8 cellular contexts compared by ENCODE assay signal in the genomic region with DNA sequence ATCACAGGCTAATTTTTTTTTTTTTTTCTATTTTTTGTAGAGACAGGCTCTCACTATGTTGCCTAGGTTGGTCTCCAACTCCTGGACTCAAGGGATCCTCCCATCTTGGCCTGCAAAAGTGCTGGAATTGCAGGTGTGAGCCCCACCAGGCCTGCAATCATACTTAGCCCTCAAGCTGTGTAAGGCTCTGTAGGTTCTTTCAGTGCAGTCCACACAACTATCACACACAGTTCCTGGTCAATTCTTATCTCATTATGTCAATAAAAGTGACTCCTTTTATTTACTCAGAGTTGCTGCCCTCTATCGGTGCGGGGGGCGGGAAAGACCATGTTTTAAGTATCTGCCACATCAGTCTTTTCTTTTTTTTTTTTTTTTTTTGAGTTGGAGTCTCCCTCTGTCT. TPM values are rescaled to one million over a fixed set of nuclear protein-coding genes. Genes with fewer than 3 reads are reported as not detected.
DNase-seq lines count a peak whose midpoint lies in the region; ATAC-seq and TF ChIP-seq lines count a peak whose summit lies in the region.

No MANE protein-coding gene starts in this region.

- no peaks in the 10 kb centered on the region for H3K4me1 Mint-ChIP-seq in activated CD4-positive, alpha-beta memory T cell treated with anti-CD3 and anti-CD28 coated beads for 36 hours (ENCODE audit: low read depth)
- no peaks in the 10 kb centered on the region for H3K4me1 Mint-ChIP-seq in activated CD4-positive, alpha-beta memory T cell treated with anti-CD3 and anti-CD28 coated beads, Interleukin-2, amount 10 ng/mL, durations not matched to agents 7 days and 5 days
- H3K4me1 Mint-ChIP-seq in CD14-positive monocyte: peaks cover 5% of the 10 kb centered on the region

- intact Hi-C loops in activated CD4-positive, alpha-beta memory T cell treated with anti-CD3 and anti-CD28 coated beads for 36 hours (cut with micrococcal nuclease): no loop called here
- intact Hi-C loops in CD14-positive monocyte (cut with micrococcal nuclease): no loop called here

- no peak for ATAC-seq in GM19035 (IDR thresholded peaks at IDR 0.05; ENCODE audit: unreplicated experiment)
- ATAC-seq in GM19467 (IDR thresholded peaks at IDR 0.05; ENCODE audit: unreplicated experiment): no peak

- no peak overlapping the region for H3K4me3 Mint-ChIP-seq in activated CD4-positive, alpha-beta memory T cell treated with anti-CD3 and anti-CD28 coated beads for 36 hours
- H3K4me3 Mint-ChIP-seq in activated CD4-positive, alpha-beta memory T cell treated with anti-CD3 and anti-CD28 coated beads, Interleukin-2, amount 10 ng/mL, durations not matched to agents 7 days and 5 days: no peak overlapping the region
- no peak overlapping the region for H3K4me3 Mint-ChIP-seq in CD14-positive monocyte

- CTCF ChIA-PET in activated CD4-positive, alpha-beta memory T cell treated with anti-CD3 and anti-CD28 coated beads for 36 hours (lab: Charles Lee): no interaction called here
- CTCF ChIA-PET in activated CD4-positive, alpha-beta memory T cell treated with anti-CD3 and anti-CD28 coated beads, Interleukin-2, amount 10 ng/mL, durations not matched to agents 7 days and 5 days (lab: Charles Lee): interaction anchor here (0.7 to 1.0 kb wide), 2 partner anchors 12 to 43 kb away, joined by 3 read pairs; no protein-coding TSS in a partner anchor

- no peaks in the 10 kb centered on the region for H3K9me3 Mint-ChIP-seq in activated CD4-positive, alpha-beta memory T cell treated with anti-CD3 and anti-CD28 coated beads for 36 hours
- no peaks in the 10 kb centered on the region for H3K9me3 Mint-ChIP-seq in activated CD4-positive, alpha-beta memory T cell treated with anti-CD3 and anti-CD28 coated beads, Interleukin-2, amount 10 ng/mL, durations not matched to agents 7 days and 5 days
- H3K9me3 Mint-ChIP-seq in CD14-positive monocyte: no peaks in the 10 kb centered on the region

- no peak overlapping the region for H3K27ac Mint-ChIP-seq in activated CD4-positive, alpha-beta memory T cell treated with anti-CD3 and anti-CD28 coated beads for 36 hours
- H3K27ac Mint-ChIP-seq in activated CD4-positive, alpha-beta memory T cell treated with anti-CD3 and anti-CD28 coated beads, Interleukin-2, amount 10 ng/mL, durations not matched to agents 7 days and 5 days: no peak overlapping the region
- no peak overlapping the region for H3K27ac Mint-ChIP-seq in CD14-positive monocyte

- H3K27me3 Mint-ChIP-seq in activated CD4-positive, alpha-beta memory T cell treated with anti-CD3 and anti-CD28 coated beads for 36 hours: no peaks in the 10 kb centered on the region
- H3K27me3 Mint-ChIP-seq in activated CD4-positive, alpha-beta memory T cell treated with anti-CD3 and anti-CD28 coated beads, Interleukin-2, amount 10 ng/mL, durations not matched to agents 7 days and 5 days: no peaks in the 10 kb centered on the region
- H3K27me3 Mint-ChIP-seq in CD14-positive monocyte (ENCODE audit: low read depth in 3 of 3): peaks cover 0 to 5% (median 2%) of the 10 kb centered on the region in 3 donors

- POLR2A ChIA-PET in activated CD4-positive, alpha-beta memory T cell treated with anti-CD3 and anti-CD28 coated beads for 36 hours (lab: Charles Lee): no interaction called here
- POLR2A ChIA-PET in activated CD4-positive, alpha-beta memory T cell treated with anti-CD3 and anti-CD28 coated beads, Interleukin-2, amount 10 ng/mL, durations not matched to agents 7 days and 5 days (lab: Charles Lee): no interaction called here

- no peak for TF ChIP-seq CTCF in CD14-positive monocyte (IDR thresholded peaks at IDR 0.05)

- DNase-seq in activated CD4-positive, alpha-beta memory T cell treated with anti-CD3 and anti-CD28 coated beads for 36 hours: peak; percentile 23
- no peak for DNase-seq in activated CD4-positive, alpha-beta memory T cell treated with anti-CD3 and anti-CD28 coated beads, Interleukin-2, amount 10 ng/mL, durations not matched to agents 7 days and 5 days
- DNase-seq in NCI-H2029 (lab: John Stamatoyannopoulos, UW) (peak; percentile 18), brain pericyte (ENCODE audit: low read depth, low spot score) (peak; percentile 33), non-pigmented ciliary epithelial cell (ENCODE audit: low read depth) (peak; percentile 26), CD14-positive monocyte (ENCODE audit: low spot score) (no peak)

- no peaks in the 10 kb centered on the region for H3K36me3 Mint-ChIP-seq in activated CD4-positive, alpha-beta memory T cell treated with anti-CD3 and anti-CD28 coated beads for 36 hours
- H3K36me3 Mint-ChIP-seq in activated CD4-positive, alpha-beta memory T cell treated with anti-CD3 and anti-CD28 coated beads, Interleukin-2, amount 10 ng/mL, durations not matched to agents 7 days and 5 days (ENCODE audit: low read depth): no peaks in the 10 kb centered on the region
- H3K36me3 Mint-ChIP-seq in CD14-positive monocyte: no peaks in the 10 kb centered on the region

RNA-seq across cellular contexts. Expression of a gene that starts 29.0 kb away (rescaled TPM):
- 100 to 1,000 TPM; 310 to 315 TPM for total RNA-seq in activated CD4-positive, alpha-beta memory T cell treated with anti-CD3 and anti-CD28 coated beads for 36 hours
- total RNA-seq in activated CD4-positive, alpha-beta memory T cell treated with anti-CD3 and anti-CD28 coated beads, Interleukin-2, amount 10 ng/mL, durations not matched to agents 7 days and 5 days: 100 to 1,000 TPM; 659 to 664 TPM
- polyA plus RNA-seq in CD14-positive monocyte: 100 to 1,000 TPM; 128 to 179 TPM

RNA-seq across cellular contexts. Expression of a gene that starts 34.3 kb away (rescaled TPM):
- 1 to 10 TPM; 8.0 to 8.9 TPM for total RNA-seq in activated CD4-positive, alpha-beta memory T cell treated with anti-CD3 and anti-CD28 coated beads for 36 hours
- 10 to 100 TPM; 15.8 to 18.6 TPM for total RNA-seq in activated CD4-positive, alpha-beta memory T cell treated with anti-CD3 and anti-CD28 coated beads, Interleukin-2, amount 10 ng/mL, durations not matched to agents 7 days and 5 days
- polyA plus RNA-seq in CD14-positive monocyte: 1 to 10 TPM in 1 of 2 donors, under 1 TPM in 1; 0.29 to 3.1 TPM

Comparison
In these comparisons a context has a peak if more than half of its experiments do, and no peak if none do; other contexts are left out.
1. DNase-seq: peak in activated CD4-positive, alpha-beta memory T cell treated with anti-CD3 and anti-CD28 coated beads for 36 hours (single experiment), NCI-H2029 (single experiment), brain pericyte (single experiment) and non-pigmented ciliary epithelial cell (single experiment); none in activated CD4-positive, alpha-beta memory T cell treated with anti-CD3 and anti-CD28 coated beads, Interleukin-2, amount 10 ng/mL, durations not matched to agents 7 days and 5 days (single experiment) and CD14-positive monocyte (single experiment).